Comparison of ENCODE assay signal across 16 cellular contexts in the genomic region with DNA sequence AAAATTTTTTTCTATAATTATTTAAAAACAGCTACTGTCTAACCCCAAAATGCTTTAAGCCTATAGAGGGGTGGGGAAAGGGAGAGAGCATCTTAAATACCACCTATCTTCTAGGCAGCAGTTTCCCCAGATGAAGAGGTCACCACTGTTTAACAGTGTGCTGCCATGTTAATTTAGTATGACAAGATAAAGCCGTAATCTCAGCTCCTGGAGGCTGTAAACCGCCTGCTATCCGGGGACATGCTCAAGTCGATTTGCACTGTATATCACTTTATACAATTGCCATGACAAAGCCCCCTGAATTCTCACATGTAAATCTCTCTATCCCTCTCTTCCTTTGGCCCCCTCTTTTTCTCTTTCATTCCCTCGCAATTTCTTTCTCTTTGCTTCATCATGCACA.
DNase-seq lines count a peak whose midpoint lies in the region; FAIRE-seq and TF ChIP-seq lines count a peak whose summit lies in the region.
"Had no signal": no experiment of that assay in that cellular context is flagged by ENCODE, and none has a peak within 500 bp of the region (broad histone marks: within the 10 kb centered on the region; RNA-seq: fewer than 3 reads in every experiment).

No MANE protein-coding gene starts in this region.

- no peak for TF ChIP-seq CTCF in brain (conservative IDR thresholded peaks at IDR 0.05)
- TF ChIP-seq CTCF in neural crest cell (conservative IDR thresholded peaks at IDR 0.05), result no peak

- H3K4me1 Mint-ChIP-seq in brain (peaks cover 19% of the 10 kb centered on the region), neural crest cell (peaks cover 15% of the 10 kb centered on the region)
- H3K4me1 Mint-ChIP-seq: CD4-positive, CD25-positive, alpha-beta regulatory T cell; CD8-positive, alpha-beta memory T cell; GM23338 had no signal

- DNase-seq in D341Med (ENCODE audit: low spot score) (peak; percentile 9), NCI-H82 treated with DMSO at 0.1 percent for 48 hours (lab: John Stamatoyannopoulos, UW; ENCODE audit: unreplicated experiment) (peak; percentile 76), neural crest cell (ENCODE audit: low read depth, low spot score) (no peak), small intestine (no peak), NOMO-1 (lab: John Stamatoyannopoulos, UW; ENCODE audit: unreplicated experiment in 2 of 2) (no peak)
- DNase-seq: BE2C; C1 segment of cervical spinal cord; CD4-positive, CD25-positive, alpha-beta regulatory T cell; CD8-positive, alpha-beta memory T cell; COR-L47; HCEC 1CT had no signal

- H3K27ac ChIP-seq in small intestine (ENCODE audit: low read depth in 1 of 2, low read length in 1 of 2), result no peak overlapping the region

- peak overlapping the region in 4 of 5 experiments; percentile 3 to 9 (median 5) for H3K27ac Mint-ChIP-seq in brain
- peak overlapping the region; percentile 69 for H3K27ac Mint-ChIP-seq in neural crest cell (ENCODE audit: unreplicated experiment)
- H3K27ac Mint-ChIP-seq: CD4-positive, CD25-positive, alpha-beta regulatory T cell; CD8-positive, alpha-beta memory T cell; GM23338 had no signal

- H3K27me3 Mint-ChIP-seq in brain (no peaks in the 10 kb centered on the region), neural crest cell (ENCODE audit: low read depth) (no peaks in the 10 kb centered on the region)
- H3K27me3 Mint-ChIP-seq: CD4-positive, CD25-positive, alpha-beta regulatory T cell; CD8-positive, alpha-beta memory T cell had no signal

- H3K9me3 ChIP-seq in small intestine (ENCODE audit: control insufficient read depth, low read depth), result no peaks in the 10 kb centered on the region
- H3K9me3 ChIP-seq: BE2C had no signal

- H3K4me3 Mint-ChIP-seq in brain (no peak overlapping the region), neural crest cell (no peak overlapping the region)
- H3K4me3 Mint-ChIP-seq: CD4-positive, CD25-positive, alpha-beta regulatory T cell; CD8-positive, alpha-beta memory T cell; GM23338 had no signal

- WGBS in small intestine, 3 donors, result 68 to 81% (median 74%) methylated on average over 5 of the region's 5 CpGs

- H3K36me3 ChIP-seq in small intestine (ENCODE audit: control insufficient read depth in 2 of 2, insufficient read depth in 2 of 2, low read length in 2 of 2), result no peaks in the 10 kb centered on the region
- H3K36me3 ChIP-seq: BE2C had no signal

- FAIRE-seq in small intestine (lab: Jason Lieb, UNC), result no peak
- FAIRE-seq: G401.6, GM12892, H54 had no signal

- H3K9me3 Mint-ChIP-seq in brain (peaks cover 0 to 3% (median 0%) of the 10 kb centered on the region in 5 experiments), neural crest cell (peaks cover 2% of the 10 kb centered on the region)

- no peaks in the 10 kb centered on the region for H3K4me1 ChIP-seq in small intestine (ENCODE audit: control insufficient read depth in 2 of 2, insufficient read depth in 1 of 2, low read depth in 1 of 2, low read length in 1 of 2)
- H3K4me1 ChIP-seq: BE2C had no signal

- H3K36me3 Mint-ChIP-seq in brain, result no peaks in the 10 kb centered on the region
- peaks cover 5% of the 10 kb centered on the region for H3K36me3 Mint-ChIP-seq in neural crest cell (ENCODE audit: low read depth)
- H3K36me3 Mint-ChIP-seq: CD4-positive, CD25-positive, alpha-beta regulatory T cell; CD8-positive, alpha-beta memory T cell had no signal

- no peak overlapping the region for H3K4me3 ChIP-seq in small intestine (ENCODE audit: low read depth in 1 of 2, low read length in 2 of 2)
- H3K4me3 ChIP-seq: GM23338 had no signal

- H3K27me3 ChIP-seq in small intestine (ENCODE audit: control insufficient read depth in 2 of 2, insufficient read depth in 2 of 2, low read length in 2 of 2), result no peaks in the 10 kb centered on the region
- H3K27me3 ChIP-seq: BE2C had no signal

Comparison
In these comparisons a context has a peak if more than half of its experiments do, and no peak if none do; other contexts are left out.
1. DNase-seq: peak in D341Med (single experiment) and NCI-H82 treated with DMSO at 0.1 percent for 48 hours (single experiment); none in neural crest cell (single experiment), small intestine (single experiment) and NOMO-1 (0 of 2).